Comparison of ENCODE assay signal across 33 cellular contexts in the genomic region with DNA sequence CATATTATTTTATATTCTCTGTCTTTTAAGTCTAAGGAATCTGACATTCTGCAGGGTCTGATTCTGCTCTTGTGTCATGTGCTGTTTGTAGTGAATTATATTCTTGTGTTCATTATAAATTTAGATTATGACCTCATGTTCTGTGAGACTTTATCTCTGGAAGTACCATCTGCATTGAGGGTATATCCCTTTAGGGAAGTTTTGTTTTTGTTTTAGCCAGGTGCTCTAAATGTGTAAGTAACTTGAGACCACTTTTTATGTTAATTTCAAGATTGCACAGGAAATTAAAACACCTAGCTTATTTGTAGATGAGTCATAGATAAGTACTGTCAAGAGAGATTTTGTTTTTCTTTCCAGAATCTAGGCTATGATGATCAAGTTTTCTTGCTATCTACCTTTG. TPM values are rescaled to one million over a fixed set of nuclear protein-coding genes. Genes with fewer than 3 reads are reported as not detected.
"Had no signal": no experiment of that assay in that cellular context is flagged by ENCODE, and none has a peak within 500 bp of the region (broad histone marks: within the 10 kb centered on the region; RNA-seq: fewer than 3 reads in every experiment).

No MANE protein-coding gene starts in this region.

- DNase-seq: activated CD4-positive, alpha-beta T cell treated with anti-CD3 and anti-CD28 coated beads, Interleukin-2, amount 10 ng/mL, durations not matched to agents 24 days and 14 days; activated CD4-positive, alpha-beta T cell treated with anti-CD3 and anti-CD28 coated beads, Interleukin-2, amount 50 U/mL, for 4 hours; activated CD8-positive, alpha-beta T cell treated with anti-CD3 and anti-CD28 coated beads for 36 hours; activated effector memory CD4-positive, alpha-beta T cell treated with anti-CD3 and anti-CD28 coated beads, Interleukin-2, amount 50 U/mL, for 16 hours; activated naive CD4-positive, alpha-beta T cell; activated naive CD4-positive, alpha-beta T cell treated with anti-CD3 and anti-CD28 coated beads, Interleukin-2, amount 50 U/mL, for 16 hours; activated naive CD8-positive, alpha-beta T cell treated with anti-CD3 and anti-CD28 coated beads for 36 hours; activated T-cell treated with anti-CD3 and anti-CD28 coated beads, Interleukin-2, amount 50 U/mL, for 1 hour; activated T-cell treated with anti-CD3 and anti-CD28 coated beads, Interleukin-2, amount 50 U/mL, for 72 hours; amniotic stem cell; aorta; brain microvascular endothelial cell; NCI-H1105 treated with DMSO at 0.1 percent for 48 hours; NCI-H1436; NCI-H1694 treated with DMSO at 0.1 percent for 48 hours; NCI-H2029; NCI-H2107; NCI-H446 treated with DMSO at 0.1 percent for 48 hours; NCI-H524; NCI-H69; NCI-H82; NK-92 treated with Interleukin-12 subunit alpha and Interleukin-12 subunit beta, amount 100 ng/mL, for 24 hours; PC-3; Peyer's patch; RPMI8226; SIG-M5 had no signal

- FAIRE-seq: TTC549 had no signal

- H3K4me3 ChIP-seq: cardiac muscle cell, Peyer's patch had no signal

- H3K9me3 ChIP-seq: Peyer's patch had no signal

- H3K27me3 Mint-ChIP-seq: activated CD4-positive, alpha-beta T cell treated with anti-CD3 and anti-CD28 coated beads, Interleukin-2, amount 10 ng/mL, durations not matched to agents 24 days and 14 days; activated CD8-positive, alpha-beta T cell treated with anti-CD3 and anti-CD28 coated beads for 36 hours; central memory CD8-positive, alpha-beta T cell had no signal

- H3K4me3 Mint-ChIP-seq: activated CD4-positive, alpha-beta T cell treated with anti-CD3 and anti-CD28 coated beads, Interleukin-2, amount 10 ng/mL, durations not matched to agents 24 days and 14 days; activated CD8-positive, alpha-beta T cell treated with anti-CD3 and anti-CD28 coated beads for 36 hours; activated naive CD8-positive, alpha-beta T cell treated with anti-CD3 and anti-CD28 coated beads for 36 hours; activated T-cell treated with anti-CD3 and anti-CD28 coated beads, Interleukin-2, amount 50 U/mL, for 72 hours; activated T-helper 17 cell treated with anti-CD3 and anti-CD28 coated beads, Interleukin-2, amount 50 U/mL, for 72 hours; central memory CD8-positive, alpha-beta T cell had no signal

- H3K27ac ChIP-seq: brain microvascular endothelial cell, cardiac muscle cell, Peyer's patch had no signal

- H3K27ac Mint-ChIP-seq: activated CD4-positive, alpha-beta T cell treated with anti-CD3 and anti-CD28 coated beads, Interleukin-2, amount 10 ng/mL, durations not matched to agents 24 days and 14 days; activated CD8-positive, alpha-beta T cell treated with anti-CD3 and anti-CD28 coated beads for 36 hours; activated naive CD8-positive, alpha-beta T cell treated with anti-CD3 and anti-CD28 coated beads for 36 hours; activated T-cell treated with anti-CD3 and anti-CD28 coated beads, Interleukin-2, amount 50 U/mL, for 72 hours; activated T-helper 17 cell treated with anti-CD3 and anti-CD28 coated beads, Interleukin-2, amount 50 U/mL, for 72 hours had no signal

- H3K36me3 Mint-ChIP-seq: activated naive CD8-positive, alpha-beta T cell treated with anti-CD3 and anti-CD28 coated beads for 36 hours had no signal

- H3K9me3 Mint-ChIP-seq: activated CD4-positive, alpha-beta T cell treated with anti-CD3 and anti-CD28 coated beads, Interleukin-2, amount 10 ng/mL, durations not matched to agents 24 days and 14 days; activated CD8-positive, alpha-beta T cell treated with anti-CD3 and anti-CD28 coated beads for 36 hours; activated naive CD8-positive, alpha-beta T cell treated with anti-CD3 and anti-CD28 coated beads for 36 hours; activated T-helper 17 cell treated with anti-CD3 and anti-CD28 coated beads, Interleukin-2, amount 50 U/mL, for 72 hours had no signal

- H3K4me1 ChIP-seq: Peyer's patch had no signal

- H3K27me3 ChIP-seq: brain microvascular endothelial cell, cardiac muscle cell, Peyer's patch had no signal

- H3K36me3 ChIP-seq: brain microvascular endothelial cell, cardiac muscle cell, Peyer's patch had no signal

- H3K4me1 Mint-ChIP-seq: activated CD4-positive, alpha-beta T cell treated with anti-CD3 and anti-CD28 coated beads, Interleukin-2, amount 10 ng/mL, durations not matched to agents 24 days and 14 days; activated naive CD8-positive, alpha-beta T cell treated with anti-CD3 and anti-CD28 coated beads for 36 hours; activated T-helper 17 cell treated with anti-CD3 and anti-CD28 coated beads, Interleukin-2, amount 50 U/mL, for 72 hours; central memory CD8-positive, alpha-beta T cell had no signal

- ATAC-seq: activated CD8-positive, alpha-beta T cell treated with anti-CD3 and anti-CD28 coated beads for 36 hours; activated T-cell treated with anti-CD3 and anti-CD28 coated beads, Interleukin-2, amount 50 U/mL, for 72 hours; activated T-helper 17 cell treated with anti-CD3 and anti-CD28 coated beads, Interleukin-2, amount 50 U/mL, for 72 hours; PC-3 had no signal

RNA-seq across cellular contexts. Expression of gene DKK2, which starts 35.0 kb away (rescaled TPM):
- total RNA-seq: activated CD4-positive, alpha-beta T cell treated with anti-CD3 and anti-CD28 coated beads, Interleukin-2, amount 10 ng/mL, durations not matched to agents 24 days and 14 days; activated CD8-positive, alpha-beta memory T cell treated with anti-CD3 and anti-CD28 coated beads for 36 hours; activated CD8-positive, alpha-beta T cell treated with anti-CD3 and anti-CD28 coated beads for 36 hours; activated naive CD8-positive, alpha-beta T cell treated with anti-CD3 and anti-CD28 coated beads for 36 hours; activated T-cell treated with anti-CD3 and anti-CD28 coated beads, Interleukin-2, amount 50 U/mL, for 72 hours; PC-3; T-helper 1 cell treated with Interleukin-12 subunit alpha and Interleukin-12 subunit beta and Interleukin-4 antibody, amounts not matched to agents 30 ng/mL and 1 ng/mL, for 36 hours; T-helper 2 cell treated with Interferon-gamma antibody and Interleukin-4, amounts not matched to agents 100 ng/mL and 5 ng/mL, for 36 hours had no signal
